Comparison of ENCODE assay signal across 14 cellular contexts in the genomic region with DNA sequence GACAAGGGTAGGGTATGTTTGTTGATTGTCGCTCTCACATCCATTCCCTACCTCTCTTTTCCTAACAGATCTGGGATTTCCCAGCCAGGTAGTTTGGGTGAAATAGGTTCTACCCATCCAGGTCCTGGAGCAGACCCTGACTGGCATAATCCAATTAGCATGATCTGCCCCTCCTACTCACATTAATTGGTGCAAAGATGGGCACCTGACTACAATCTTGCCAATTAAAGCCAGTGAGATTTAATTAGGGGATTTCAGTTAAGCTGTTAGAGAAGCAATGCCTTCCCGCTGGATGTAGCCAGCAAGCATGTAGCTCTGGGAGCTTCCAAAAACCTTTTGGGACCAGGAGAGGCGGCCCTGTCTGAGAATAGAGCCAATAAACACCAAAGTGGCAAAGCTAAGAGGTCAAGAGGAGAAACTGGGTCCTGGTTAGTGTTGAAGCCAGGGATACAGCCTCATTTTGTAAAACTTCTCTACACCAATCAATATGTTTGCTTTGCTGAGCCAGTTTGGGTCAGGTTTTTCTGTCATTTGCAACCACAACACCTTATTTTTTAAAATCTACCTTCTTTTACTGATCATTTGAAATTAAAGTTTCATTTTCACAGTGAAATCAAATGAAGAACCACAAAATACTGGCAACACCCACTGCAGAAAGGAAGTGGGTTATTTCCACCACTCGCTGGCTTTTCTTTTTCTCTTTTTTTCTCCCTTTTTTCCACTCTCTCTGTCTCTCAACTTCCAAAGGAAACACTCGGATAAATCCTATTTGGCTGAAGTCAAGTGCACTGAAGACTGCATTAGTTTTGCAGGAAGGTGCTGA. TPM values are rescaled to one million over a fixed set of nuclear protein-coding genes. Genes with fewer than 3 reads are reported as not detected.
DNase-seq lines count a peak whose midpoint lies in the region; ATAC-seq and TF ChIP-seq lines count a peak whose summit lies in the region.
"Had no signal": no experiment of that assay in that cellular context is flagged by ENCODE, and none has a peak within 500 bp of the region (broad histone marks: within the 10 kb centered on the region; RNA-seq: fewer than 3 reads in every experiment).

No MANE protein-coding gene starts in this region.

- no peaks in the 10 kb centered on the region for H3K36me3 ChIP-seq in BLaER1
- H3K36me3 ChIP-seq in CD8-positive, alpha-beta memory T cell (ENCODE audit: insufficient read depth, low read length), result no peaks in the 10 kb centered on the region
- H3K36me3 ChIP-seq in testis (ENCODE audit: low read depth, missing control alignments), result no peaks in the 10 kb centered on the region

- CTCF ChIA-PET in CD8-positive, alpha-beta memory T cell (lab: Charles Lee), result interaction anchor here (0.9 to 2.1 kb wide), 5 partner anchors 11 to 48 kb away, joined by 3 to 10 read pairs (median 4); no protein-coding TSS in a partner anchor

- peak in 3 of 5 donors; percentile 49 to 78 (median 69) for DNase-seq in CD8-positive, alpha-beta memory T cell
- DNase-seq in SK-N-DZ (ENCODE audit: low spot score), result peak; percentile 28
- DNase-seq in effector memory CD8-positive, alpha-beta T cell, result no peak
- DNase-seq in OCI-M2 (lab: John Stamatoyannopoulos, UW; ENCODE audit: unreplicated experiment), result no peak
- no peak for DNase-seq in testis
- no peak for DNase-seq in midbrain (lab: John Stamatoyannopoulos, UW)
- DNase-seq: foreskin keratinocyte; GF-D8; NCI-H1092 treated with DMSO at 0.1 percent for 48 hours; SHP77; stimulated activated CD4-positive, alpha-beta T cell treated with anti-CD3 and anti-CD28 coated beads, Interleukin-4, amount 100 ng/mL, for 1 hour had no signal

- no peak for TF ChIP-seq CTCF in testis (IDR thresholded peaks at IDR 0.05)

- H3K4me3 ChIP-seq in BLaER1, result no peak overlapping the region
- peak overlapping the region; percentile 29 for H3K4me3 ChIP-seq in CD8-positive, alpha-beta memory T cell (ENCODE audit: low read length)
- H3K4me3 ChIP-seq in testis, result no peak overlapping the region

- peaks cover 0 to 4% of the 10 kb centered on the region in 2 donors for H3K27me3 Mint-ChIP-seq in CD8-positive, alpha-beta memory T cell
- H3K27me3 Mint-ChIP-seq in effector memory CD8-positive, alpha-beta T cell, result no peaks in the 10 kb centered on the region

- H3K9me3 ChIP-seq in BLaER1, result no peaks in the 10 kb centered on the region
- H3K9me3 ChIP-seq in CD8-positive, alpha-beta memory T cell (ENCODE audit: low read length), result no peaks in the 10 kb centered on the region
- H3K9me3 ChIP-seq in testis, result no peaks in the 10 kb centered on the region

- H3K27me3 ChIP-seq in BLaER1, result no peaks in the 10 kb centered on the region
- no peaks in the 10 kb centered on the region for H3K27me3 ChIP-seq in CD8-positive, alpha-beta memory T cell (ENCODE audit: insufficient read depth, low read length, poor library complexity, severe bottlenecking)
- H3K27me3 ChIP-seq in testis, result no peaks in the 10 kb centered on the region

- no peak overlapping the region for H3K9ac ChIP-seq in BLaER1

- peak overlapping the region; percentile 75 to 91 (median 78) for H3K4me3 Mint-ChIP-seq in CD8-positive, alpha-beta memory T cell
- H3K4me3 Mint-ChIP-seq in effector memory CD8-positive, alpha-beta T cell, result peak overlapping the region; percentile 67 to 99

- no peak for TF ChIP-seq POLR2A in testis (IDR thresholded peaks at IDR 0.05)

- H3K36me3 Mint-ChIP-seq in CD8-positive, alpha-beta memory T cell, result peaks cover 0 to 15% (median 2%) of the 10 kb centered on the region in 3 donors
- H3K36me3 Mint-ChIP-seq in effector memory CD8-positive, alpha-beta T cell (ENCODE audit: insufficient read depth), result peaks cover 34% of the 10 kb centered on the region
- H3K36me3 Mint-ChIP-seq: CD14-positive monocyte had no signal

- peak overlapping the region; percentile 57; the same call in 1 of the 2 replicates for H3K27ac ChIP-seq in BLaER1
- H3K27ac ChIP-seq in CD8-positive, alpha-beta memory T cell (ENCODE audit: low read depth, low read length), result no peak overlapping the region
- no peak overlapping the region for H3K27ac ChIP-seq in testis
- H3K27ac ChIP-seq: foreskin keratinocyte had no signal

- POLR2A ChIA-PET in CD8-positive, alpha-beta memory T cell (lab: Charles Lee), result interaction anchor here (0.6 to 1.1 kb wide), 4 partner anchors 9 to 43 kb away, joined by 3 to 6 read pairs (median 4); no protein-coding TSS in a partner anchor

- H4K20me1 ChIP-seq in BLaER1, result peaks cover under 1% of the 10 kb centered on the region

- peaks cover 57% of the 10 kb centered on the region for H3K4me1 ChIP-seq in BLaER1
- peaks cover 73% of the 10 kb centered on the region for H3K4me1 ChIP-seq in CD8-positive, alpha-beta memory T cell (ENCODE audit: insufficient read depth, low read length)
- peaks cover 3% of the 10 kb centered on the region for H3K4me1 ChIP-seq in testis

- peak overlapping the region; percentile 82 to 98 (median 96) for H3K27ac Mint-ChIP-seq in CD8-positive, alpha-beta memory T cell
- H3K27ac Mint-ChIP-seq in effector memory CD8-positive, alpha-beta T cell, result peak overlapping the region; percentile 81 to 95

- intact Hi-C loops in testis (cut with DNase I; ENCODE audit: low total_unique reads), result no loop called here

- peaks cover 68 to 75% (median 71%) of the 10 kb centered on the region in 3 donors for H3K4me1 Mint-ChIP-seq in CD8-positive, alpha-beta memory T cell
- peaks cover 61% of the 10 kb centered on the region in 2 donors for H3K4me1 Mint-ChIP-seq in effector memory CD8-positive, alpha-beta T cell (ENCODE audit: low read depth in 2 of 2)

- ATAC-seq in effector memory CD8-positive, alpha-beta T cell (replicated peaks), result peak; percentile 23
- ATAC-seq: foreskin keratinocyte, HCT116 had no signal

- no peaks in the 10 kb centered on the region for H3K9me3 Mint-ChIP-seq in CD8-positive, alpha-beta memory T cell
- H3K9me3 Mint-ChIP-seq in effector memory CD8-positive, alpha-beta T cell, result no peaks in the 10 kb centered on the region
- H3K9me3 Mint-ChIP-seq: CD14-positive monocyte had no signal

- WGBS in testis, 2 donors, result 85 to 86% methylated on average over 5 of the region's 5 CpGs

- peak overlapping the region; percentile 82 for H3K4me2 ChIP-seq in BLaER1

RNA-seq across cellular contexts. Expression of gene TTC39C, which starts 3.2 kb away (rescaled TPM):
- total RNA-seq in CD8-positive, alpha-beta memory T cell, result 10 to 100 TPM; 57.4 to 59.5 TPM
- polyA plus RNA-seq in CD8-positive, alpha-beta memory T cell, result 80.2 TPM
- 13.8 and 18.8 TPM in 2 replicates for polyA plus RNA-seq in SK-N-DZ (2014; cell fraction: cytosol; rRNA removed)
- polyA plus RNA-seq in SK-N-DZ (2014; cell fraction: nucleus; rRNA removed), result 54.7 and 56.2 TPM in 2 replicates
- total RNA-seq in testis, result 10 to 100 TPM; 57.7 to 68.3 TPM
- polyA plus RNA-seq in testis (ENCODE audit: insufficient read depth, low read depth, low replicate concordance), result 70.4 TPM

Comparison
In these comparisons a context has a peak if more than half of its experiments do, and no peak if none do; other contexts are left out.
1. DNase-seq: peak in CD8-positive, alpha-beta memory T cell (3 of 5) and SK-N-DZ (single experiment); none in effector memory CD8-positive, alpha-beta T cell (0 of 3), OCI-M2 (single experiment), testis (single experiment) and midbrain (single experiment).